ENCODE assay signal across 7 cellular contexts in genomic region chr2:219713110-219713509, GRCh38.
DNase-seq lines count a peak whose midpoint lies in the region; ATAC-seq and TF ChIP-seq lines count a peak whose summit lies in the region.

No MANE protein-coding gene starts in this region.

- H3K9ac ChIP-seq in SK-N-SH = no peak overlapping the region

- TF ChIP-seq RAD21 in SK-N-SH (IDR thresholded peaks at IDR 0.05; ENCODE audit: low read length) = no peak

- H3K79me2 ChIP-seq in SK-N-SH (ENCODE audit: insufficient read depth) = no peaks in the 10 kb centered on the region

- POLR2A ChIA-PET in SK-N-SH (lab: Yijun Ruan, JAX) = no interaction called here

- H3K4me3 ChIP-seq in SK-N-SH (ENCODE audit: low read depth in 2 of 2, low read length in 1 of 2) (no peak overlapping the region), lower leg skin (ENCODE audit: low read depth, poor library complexity, severe bottlenecking) (no peak overlapping the region)

- TF ChIP-seq CTCF in SK-N-SH (IDR thresholded peaks at IDR 0.05) (no peak), lower leg skin (IDR thresholded peaks at IDR 0.05) (no peak)

- H3K4me1 ChIP-seq in SK-N-SH (ENCODE audit: control insufficient read depth in 1 of 2, insufficient read depth in 2 of 2, low read depth in 1 of 2, low read length in 1 of 2) = no peaks in the 10 kb centered on the region

- no peak overlapping the region for H3K27ac ChIP-seq in SK-N-SH (ENCODE audit: low read depth in 2 of 2, low read length in 1 of 2)

- intact Hi-C loops in lower leg skin (cut with DNase I; ENCODE audit: low total_unique reads) = no loop called here

- WGBS in SK-N-SH (ENCODE audit: low lambda C conversion rate) = 0% methylated on average over 1 of the region's 1 CpG
- WGBS in lower leg skin, 2 donors = 79 to 91% methylated on average over 1 of the region's 1 CpG

- H3K36me3 ChIP-seq in SK-N-SH (replicated peaks in 1 of 2; ENCODE audit: control insufficient read depth in 1 of 2, insufficient read depth in 2 of 2, low read length in 1 of 2) = no peaks in the 10 kb centered on the region

- no peak overlapping the region for H3K4me2 ChIP-seq in SK-N-SH

- no peak for TF ChIP-seq EP300 in SK-N-SH (IDR thresholded peaks at IDR 0.05; ENCODE audit: borderline replicate concordance in 1 of 2, low read depth in 1 of 2, low read length in 1 of 2)

- no peaks in the 10 kb centered on the region for H3K9me2 ChIP-seq in SK-N-SH

- peak overlapping the region; percentile 44; the same call in 1 of the 2 replicates for H2AFZ ChIP-seq in SK-N-SH (ENCODE audit: low read depth)

- CTCF ChIA-PET in SK-N-SH (lab: Yijun Ruan, JAX) = no interaction called here

- no peaks in the 10 kb centered on the region for H4K20me1 ChIP-seq in SK-N-SH (ENCODE audit: insufficient read depth)

- peaks cover 14% of the 10 kb centered on the region for H3K27me3 ChIP-seq in SK-N-SH (ENCODE audit: insufficient read depth)

- peak; percentile 80 for ATAC-seq in GM18868 (IDR thresholded peaks at IDR 0.05; ENCODE audit: unreplicated experiment)
- peak; percentile 78 for ATAC-seq in HG03159 (IDR thresholded peaks at IDR 0.05; ENCODE audit: unreplicated experiment)
- no peak for ATAC-seq in GM18861 (IDR thresholded peaks at IDR 0.05; ENCODE audit: unreplicated experiment)
- no peak for ATAC-seq in GM21447 (IDR thresholded peaks at IDR 0.05; ENCODE audit: unreplicated experiment)

- TF ChIP-seq POLR2A in lower leg skin (IDR thresholded peaks at IDR 0.05) = no peak

- peak; percentile 31 for DNase-seq in SK-N-SH
- peak; percentile 55 for DNase-seq in myocyte (ENCODE audit: low read depth)
- DNase-seq in lower leg skin (ENCODE audit: low spot score in 2 of 2) = no peak

- no peaks in the 10 kb centered on the region for H3K9me3 ChIP-seq in SK-N-SH

- H3F3A ChIP-seq in SK-N-SH (replicated peaks; ENCODE audit: insufficient read depth) = no peaks in the 10 kb centered on the region

TF ChIP-seq in SK-N-SH, 30 proteins besides CTCF, POLR2A, EP300 and RAD21:
- TF ChIP-seq, protein P1, sequence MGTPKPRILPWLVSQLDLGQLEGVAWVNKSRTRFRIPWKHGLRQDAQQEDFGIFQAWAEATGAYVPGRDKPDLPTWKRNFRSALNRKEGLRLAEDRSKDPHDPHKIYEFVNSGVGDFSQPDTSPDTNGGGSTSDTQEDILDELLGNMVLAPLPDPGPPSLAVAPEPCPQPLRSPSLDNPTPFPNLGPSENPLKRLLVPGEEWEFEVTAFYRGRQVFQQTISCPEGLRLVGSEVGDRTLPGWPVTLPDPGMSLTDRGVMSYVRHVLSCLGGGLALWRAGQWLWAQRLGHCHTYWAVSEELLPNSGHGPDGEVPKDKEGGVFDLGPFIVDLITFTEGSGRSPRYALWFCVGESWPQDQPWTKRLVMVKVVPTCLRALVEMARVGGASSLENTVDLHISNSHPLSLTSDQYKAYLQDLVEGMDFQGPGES (IDR thresholded peaks at IDR 0.05; ENCODE audit: low read depth, low read length) = no peak
- TF ChIP-seq MAX (IDR thresholded peaks at IDR 0.05; ENCODE audit: low read depth) (0 out of 2 replicates have a peak, but pooled peaks have one; percentile 35), ZBTB33 (IDR thresholded peaks at IDR 0.05; ENCODE audit: borderline replicate concordance, low read depth) (no peak), MXI1 (IDR thresholded peaks at IDR 0.05; ENCODE audit: low read depth, low read length) (no peak), TAF1 (IDR thresholded peaks at IDR 0.05; ENCODE audit: borderline replicate concordance, low read depth, low read length) (no peak), GABPA (IDR thresholded peaks at IDR 0.05; ENCODE audit: low read depth) (no peak), YY1 (IDR thresholded peaks at IDR 0.05; ENCODE audit: low read depth) (peak; percentile 82), TEAD4 (IDR thresholded peaks at IDR 0.05; ENCODE audit: borderline replicate concordance, insufficient read depth) (no peak), GATA2 (CRISPR knock-in tag; IDR thresholded peaks at IDR 0.05) (no peak), ELF1 (IDR thresholded peaks at IDR 0.05) (no peak), JUND (IDR thresholded peaks at IDR 0.05) (no peak), POLR2AphosphoS5 (IDR thresholded peaks at IDR 0.05; ENCODE audit: low read depth, low read length) (no peak), EZH2phosphoT487 (IDR thresholded peaks at IDR 0.05; ENCODE audit: borderline replicate concordance, low read depth) (no peak)
- TF ChIP-seq, protein P2, sequence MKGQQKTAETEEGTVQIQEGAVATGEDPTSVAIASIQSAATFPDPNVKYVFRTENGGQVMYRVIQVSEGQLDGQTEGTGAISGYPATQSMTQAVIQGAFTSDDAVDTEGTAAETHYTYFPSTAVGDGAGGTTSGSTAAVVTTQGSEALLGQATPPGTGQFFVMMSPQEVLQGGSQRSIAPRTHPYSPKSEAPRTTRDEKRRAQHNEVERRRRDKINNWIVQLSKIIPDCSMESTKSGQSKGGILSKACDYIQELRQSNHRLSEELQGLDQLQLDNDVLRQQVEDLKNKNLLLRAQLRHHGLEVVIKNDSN (IDR thresholded peaks at IDR 0.05; ENCODE audit: borderline replicate concordance, low read depth) = peak; percentile 94
- TF ChIP-seq, protein P3, sequence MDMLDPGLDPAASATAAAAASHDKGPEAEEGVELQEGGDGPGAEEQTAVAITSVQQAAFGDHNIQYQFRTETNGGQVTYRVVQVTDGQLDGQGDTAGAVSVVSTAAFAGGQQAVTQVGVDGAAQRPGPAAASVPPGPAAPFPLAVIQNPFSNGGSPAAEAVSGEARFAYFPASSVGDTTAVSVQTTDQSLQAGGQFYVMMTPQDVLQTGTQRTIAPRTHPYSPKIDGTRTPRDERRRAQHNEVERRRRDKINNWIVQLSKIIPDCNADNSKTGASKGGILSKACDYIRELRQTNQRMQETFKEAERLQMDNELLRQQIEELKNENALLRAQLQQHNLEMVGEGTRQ (IDR thresholded peaks at IDR 0.05; ENCODE audit: borderline replicate concordance, low read depth, low read length) = no peak
- TF ChIP-seq, protein P4, sequence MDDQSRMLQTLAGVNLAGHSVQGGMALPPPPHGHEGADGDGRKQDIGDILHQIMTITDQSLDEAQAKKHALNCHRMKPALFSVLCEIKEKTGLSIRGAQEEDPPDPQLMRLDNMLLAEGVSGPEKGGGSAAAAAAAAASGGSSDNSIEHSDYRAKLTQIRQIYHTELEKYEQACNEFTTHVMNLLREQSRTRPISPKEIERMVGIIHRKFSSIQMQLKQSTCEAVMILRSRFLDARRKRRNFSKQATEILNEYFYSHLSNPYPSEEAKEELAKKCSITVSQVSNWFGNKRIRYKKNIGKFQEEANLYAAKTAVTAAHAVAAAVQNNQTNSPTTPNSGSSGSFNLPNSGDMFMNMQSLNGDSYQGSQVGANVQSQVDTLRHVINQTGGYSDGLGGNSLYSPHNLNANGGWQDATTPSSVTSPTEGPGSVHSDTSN (IDR thresholded peaks at IDR 0.05) = no peak

Comparison
In these comparisons a context has a peak if more than half of its experiments do, and no peak if none do; other contexts are left out.
1. ATAC-seq: peak in GM18868 (single experiment) and HG03159 (single experiment); none in GM18861 (single experiment) and GM21447 (single experiment).
2. DNase-seq: peak in SK-N-SH (single experiment) and myocyte (single experiment); none in lower leg skin (0 of 2).